Comparison of ENCODE assay signal across 2 cellular contexts in genomic region chr7:90256011-90256410, GRCh38. TPM values are rescaled to one million over a fixed set of nuclear protein-coding genes. Genes with fewer than 3 reads are reported as not detected.
"Had no signal": no experiment of that assay in that cellular context is flagged by ENCODE, and none has a peak within 500 bp of the region (broad histone marks: within the 10 kb centered on the region; RNA-seq: fewer than 3 reads in every experiment).

No MANE protein-coding gene starts in this region.

RNA-seq across cellular contexts. Expression of gene CFAP69, which starts 11.0 kb away (rescaled TPM):
- polyA plus RNA-seq: immature natural killer cell; naive thymus-derived CD4-positive, alpha-beta T cell had no signal

RNA-seq across cellular contexts. Expression of gene STEAP2, which starts 44.5 kb away (rescaled TPM):
- polyA plus RNA-seq: immature natural killer cell; naive thymus-derived CD4-positive, alpha-beta T cell had no signal
